Comparison of ENCODE assay signal across 22 cellular contexts in genomic region chr2:154425999-154426398, GRCh38.
DNase-seq lines count a peak whose midpoint lies in the region; ATAC-seq and TF ChIP-seq lines count a peak whose summit lies in the region.
"Had no signal": no experiment of that assay in that cellular context is flagged by ENCODE, and none has a peak within 500 bp of the region (broad histone marks: within the 10 kb centered on the region; RNA-seq: fewer than 3 reads in every experiment).

No MANE protein-coding gene starts in this region.

- H3K36me3 Mint-ChIP-seq in endodermal cell (ENCODE audit: low read depth) = no peaks in the 10 kb centered on the region
- H3K36me3 Mint-ChIP-seq: memory B cell; stimulated activated naive B cell treated with anti-CD40 and anti-IgM and Interleukin-4, amounts not matched to agents 10 μg/mL and 1 μg/mL and 100 μg/mL, for 72 hours had no signal

- peaks cover 4% of the 10 kb centered on the region for H3K9me3 Mint-ChIP-seq in endodermal cell
- H3K9me3 Mint-ChIP-seq: dendritic cell treated with granulocyte-macrophage colony-stimulating factor and Interleukin-4, amounts not matched to agents 40 ng/mL and 50 ng/mL, for 4 days; memory B cell had no signal

- H4K20me1 ChIP-seq in BLaER1 = no peaks in the 10 kb centered on the region

- 90% methylated on average over 2 of the region's 2 CpGs; no CpG with 5 or more reads in 1 of the 2 experiments for WGBS in endodermal cell (ENCODE audit: insufficient coverage in 1 of 2, insufficient read length in 1 of 2), 2 experiments

- H3K4me1 ChIP-seq in BLaER1 (peaks cover 5% of the 10 kb centered on the region), endodermal cell (ENCODE audit: control insufficient read depth, insufficient read depth, low read length) (no peaks in the 10 kb centered on the region)
- H3K4me1 ChIP-seq: prostate gland, transverse colon had no signal

- H3K27ac ChIP-seq in BLaER1 (no peak overlapping the region), endodermal cell (ENCODE audit: low read depth, low read length) (no peak overlapping the region)
- H3K27ac ChIP-seq: prostate gland, transverse colon had no signal

- no peaks in the 10 kb centered on the region for H3K27me3 Mint-ChIP-seq in endodermal cell (ENCODE audit: insufficient read depth)
- H3K27me3 Mint-ChIP-seq: activated CD4-positive, alpha-beta T cell treated with anti-CD3 and anti-CD28 coated beads for 36 hours; B cell; dendritic cell treated with granulocyte-macrophage colony-stimulating factor and Interleukin-4, amounts not matched to agents 40 ng/mL and 50 ng/mL, for 4 days; memory B cell; natural killer cell treated with Interleukin-12 subunit alpha and Interleukin-12 subunit beta and Interleukin-15 and Interleukin-18, amount 100 ng/mL, for 72 hours; stimulated activated naive B cell treated with anti-CD40 and anti-IgM and Interleukin-4, amounts not matched to agents 10 μg/mL and 1 μg/mL and 100 μg/mL, for 72 hours had no signal

- H3K9ac ChIP-seq in BLaER1 (no peak overlapping the region), endodermal cell (ENCODE audit: extremely low read depth, low read length, poor library complexity, severe bottlenecking) (no peak overlapping the region)

- no peaks in the 10 kb centered on the region for H3K27me3 ChIP-seq in BLaER1
- no peaks in the 10 kb centered on the region for H3K27me3 ChIP-seq in endodermal cell (ENCODE audit: control insufficient read depth, insufficient read depth, low read length, poor library complexity, severe bottlenecking)
- H3K27me3 ChIP-seq: transverse colon had no signal

- H3K4me1 Mint-ChIP-seq in endodermal cell = no peaks in the 10 kb centered on the region
- H3K4me1 Mint-ChIP-seq: B cell; memory B cell; stimulated activated naive B cell treated with anti-CD40 and anti-IgM and Interleukin-4, amounts not matched to agents 10 μg/mL and 1 μg/mL and 100 μg/mL, for 72 hours had no signal

- H3K27ac Mint-ChIP-seq in endodermal cell = no peak overlapping the region
- H3K27ac Mint-ChIP-seq: activated CD4-positive, alpha-beta T cell treated with anti-CD3 and anti-CD28 coated beads for 36 hours; activated naive CD4-positive, alpha-beta T cell treated with anti-CD3 and anti-CD28 coated beads for 36 hours; B cell; dendritic cell treated with granulocyte-macrophage colony-stimulating factor and Interleukin-4, amounts not matched to agents 40 ng/mL and 50 ng/mL, for 4 days; memory B cell; natural killer cell treated with Interleukin-12 subunit alpha and Interleukin-12 subunit beta and Interleukin-15 and Interleukin-18, amount 100 ng/mL, for 72 hours; stimulated activated naive B cell treated with anti-CD40 and anti-IgM and Interleukin-4, amounts not matched to agents 10 μg/mL and 1 μg/mL and 100 μg/mL, for 72 hours had no signal

- ATAC-seq in GM18867 (IDR thresholded peaks at IDR 0.05; ENCODE audit: unreplicated experiment) (no peak), GM19035 (IDR thresholded peaks at IDR 0.05; ENCODE audit: unreplicated experiment) (no peak), HG02870 (IDR thresholded peaks at IDR 0.05; ENCODE audit: unreplicated experiment) (no peak)
- ATAC-seq: activated CD4-positive, alpha-beta T cell treated with anti-CD3 and anti-CD28 coated beads for 36 hours; HepG2; natural killer cell treated with Interleukin-12 subunit alpha and Interleukin-12 subunit beta and Interleukin-15 and Interleukin-18, amount 100 ng/mL, for 72 hours; stimulated activated naive B cell treated with anti-CD40 and anti-IgM and Interleukin-4, amounts not matched to agents 10 μg/mL and 1 μg/mL and 100 μg/mL, for 72 hours had no signal

- H3K9me3 ChIP-seq in BLaER1 = no peaks in the 10 kb centered on the region
- H3K9me3 ChIP-seq in endodermal cell (ENCODE audit: control insufficient read depth, low read length) = no peaks in the 10 kb centered on the region
- H3K9me3 ChIP-seq: prostate gland, transverse colon had no signal

- no peak for TF ChIP-seq CTCF in endodermal cell (conservative IDR thresholded peaks at IDR 0.05)

- 0 out of 2 replicates have a peak overlapping the region, but pooled peaks have one; percentile 3 for H3K4me2 ChIP-seq in BLaER1

- H3K4me3 ChIP-seq in BLaER1 = no peak overlapping the region
- no peak overlapping the region for H3K4me3 ChIP-seq in endodermal cell (ENCODE audit: low read length)
- H3K4me3 ChIP-seq: prostate gland, transverse colon had no signal

- peak; percentile 23 for DNase-seq in A172 (ENCODE audit: low spot score)
- DNase-seq in OCI-M1 (lab: John Stamatoyannopoulos, UW) = peak; percentile 11
- peak; percentile 40 for DNase-seq in endodermal cell
- DNase-seq in activated CD4-positive, alpha-beta T cell treated with anti-CD3 and anti-CD28 coated beads for 1 hour = no peak
- DNase-seq: activated CD4-positive, alpha-beta T cell treated with anti-CD3 and anti-CD28 coated beads for 36 hours; activated naive CD4-positive, alpha-beta T cell treated with anti-CD3 and anti-CD28 coated beads for 36 hours; glutamatergic neuron; GOT3; NCI-H2081; stimulated activated CD4-positive, alpha-beta T cell treated with anti-CD3 and anti-CD28 coated beads, Interleukin-12 subunit alpha, Interleukin-12 subunit beta, amount 100 ng/mL, for 4 hours; stimulated activated naive B cell treated with anti-CD40 and anti-IgM and Interleukin-4, amounts not matched to agents 10 μg/mL and 1 μg/mL and 100 μg/mL, for 72 hours; transverse colon had no signal

- no peaks in the 10 kb centered on the region for H3K36me3 ChIP-seq in BLaER1
- no peaks in the 10 kb centered on the region for H3K36me3 ChIP-seq in endodermal cell (ENCODE audit: control insufficient read depth, insufficient read depth, low read length)
- H3K36me3 ChIP-seq: prostate gland, transverse colon had no signal

- H3K4me3 Mint-ChIP-seq in endodermal cell = no peak overlapping the region
- H3K4me3 Mint-ChIP-seq: activated CD4-positive, alpha-beta T cell treated with anti-CD3 and anti-CD28 coated beads for 36 hours; activated naive CD4-positive, alpha-beta T cell treated with anti-CD3 and anti-CD28 coated beads for 36 hours; B cell; dendritic cell treated with granulocyte-macrophage colony-stimulating factor and Interleukin-4, amounts not matched to agents 40 ng/mL and 50 ng/mL, for 4 days; memory B cell; natural killer cell treated with Interleukin-12 subunit alpha and Interleukin-12 subunit beta and Interleukin-15 and Interleukin-18, amount 100 ng/mL, for 72 hours; stimulated activated naive B cell treated with anti-CD40 and anti-IgM and Interleukin-4, amounts not matched to agents 10 μg/mL and 1 μg/mL and 100 μg/mL, for 72 hours had no signal
